1 cellular context compared by ENCODE assay signal in genomic region chr15:41943543-41944312, GRCh38.
TF ChIP-seq lines count a peak whose summit lies in the region.

No MANE protein-coding gene starts in this region.

TF ChIP-seq in H1, 55 proteins besides CTCF, POLR2A, EP300 and RAD21 (continued from another document):
- no peak for TF ChIP-seq ATF2 (IDR thresholded peaks at IDR 0.05; ENCODE audit: low read length)
- TF ChIP-seq MAFK (IDR thresholded peaks at IDR 0.05; ENCODE audit: low read depth, low read length) = no peak
- no peak for TF ChIP-seq TCF12 (IDR thresholded peaks at IDR 0.05; ENCODE audit: low read depth, low read length)
- TF ChIP-seq CBX5 (IDR thresholded peaks at IDR 0.05; ENCODE audit: low read depth, low read length) = no peak
- no peak for TF ChIP-seq KDM4A (IDR thresholded peaks at IDR 0.05; ENCODE audit: low read depth, low read length, severe bottlenecking)
- no peak for TF ChIP-seq MAX (IDR thresholded peaks at IDR 0.05)
- no peak for TF ChIP-seq CREB1 (IDR thresholded peaks at IDR 0.05)
- TF ChIP-seq SUZ12 (IDR thresholded peaks at IDR 0.05; ENCODE audit: low read length) = no peak
- TF ChIP-seq SP2 (IDR thresholded peaks at IDR 0.05; ENCODE audit: low read length) = no peak
- no peak for TF ChIP-seq BACH1 (IDR thresholded peaks at IDR 0.05; ENCODE audit: low read length)
